Comparison of ENCODE assay signal across 21 cellular contexts in genomic region chr6:26447257-26447656, GRCh38. TPM values are rescaled to one million over a fixed set of nuclear protein-coding genes. Genes with fewer than 3 reads are reported as not detected.
DNase-seq lines count a peak whose midpoint lies in the region; ATAC-seq and TF ChIP-seq lines count a peak whose summit lies in the region.
"Had no signal": no experiment of that assay in that cellular context is flagged by ENCODE, and none has a peak within 500 bp of the region (broad histone marks: within the 10 kb centered on the region; RNA-seq: fewer than 3 reads in every experiment).

No MANE protein-coding gene starts in this region.

- no peak for TF ChIP-seq CTCF in SK-N-SH (IDR thresholded peaks at IDR 0.05)
- TF ChIP-seq CTCF in lower leg skin (IDR thresholded peaks at IDR 0.05), result no peak

- H3K27ac ChIP-seq in CD8-positive, alpha-beta memory T cell (ENCODE audit: low read depth, low read length), result no peak overlapping the region
- H3K27ac ChIP-seq in SK-N-SH (ENCODE audit: low read depth in 2 of 2, low read length in 1 of 2), result no peak overlapping the region

- H3K4me1 Mint-ChIP-seq in CD8-positive, alpha-beta memory T cell, result peaks cover 49 to 79% (median 68%) of the 10 kb centered on the region in 3 donors
- peaks cover 34% of the 10 kb centered on the region for H3K4me1 Mint-ChIP-seq in T-helper 17 cell
- peaks cover 30 to 78% (median 61%) of the 10 kb centered on the region in 4 donors for H3K4me1 Mint-ChIP-seq in naive thymus-derived CD8-positive, alpha-beta T cell
- H3K4me1 Mint-ChIP-seq: GM23338, H9 had no signal

- H2AFZ ChIP-seq in SK-N-SH (ENCODE audit: low read depth), result no peak overlapping the region
- H2AFZ ChIP-seq: GM23338 had no signal

- TF ChIP-seq RAD21 in SK-N-SH (IDR thresholded peaks at IDR 0.05; ENCODE audit: low read length), result no peak

- H3K79me2 ChIP-seq in SK-N-SH (ENCODE audit: insufficient read depth), result no peaks in the 10 kb centered on the region

- no peak overlapping the region for H3K4me3 Mint-ChIP-seq in CD8-positive, alpha-beta memory T cell
- no peak overlapping the region for H3K4me3 Mint-ChIP-seq in T-helper 17 cell
- no peak overlapping the region for H3K4me3 Mint-ChIP-seq in naive thymus-derived CD8-positive, alpha-beta T cell
- H3K4me3 Mint-ChIP-seq: CD8-positive, alpha-beta T cell; GM23338; H9 had no signal

- 98% methylated on average over 5 of the region's 5 CpGs for WGBS in SK-N-SH (ENCODE audit: low lambda C conversion rate)
- WGBS in lower leg skin, 2 donors, result 93 to 95% methylated on average over 5 of the region's 5 CpGs

- peaks cover 37% of the 10 kb centered on the region for H3K4me1 ChIP-seq in CD8-positive, alpha-beta memory T cell (ENCODE audit: insufficient read depth, low read length)
- H3K4me1 ChIP-seq in SK-N-SH (ENCODE audit: control insufficient read depth in 1 of 2, insufficient read depth in 2 of 2, low read depth in 1 of 2, low read length in 1 of 2), result no peaks in the 10 kb centered on the region

- TF ChIP-seq POLR2A in lower leg skin (IDR thresholded peaks at IDR 0.05), result no peak

- no peaks in the 10 kb centered on the region for H3K9me3 Mint-ChIP-seq in CD8-positive, alpha-beta memory T cell
- H3K9me3 Mint-ChIP-seq in naive thymus-derived CD8-positive, alpha-beta T cell, result no peaks in the 10 kb centered on the region
- H3K9me3 Mint-ChIP-seq: CD8-positive, alpha-beta T cell; GM23338; H9 had no signal

- no peak for ATAC-seq in T-helper 17 cell
- peak; percentile 59 for ATAC-seq in left lobe of liver
- no peak for ATAC-seq in naive thymus-derived CD8-positive, alpha-beta T cell
- no peak for ATAC-seq in GM18861 (IDR thresholded peaks at IDR 0.05; ENCODE audit: unreplicated experiment)
- ATAC-seq: CD8-positive, alpha-beta T cell; GM12878; GM23338; HCT116 had no signal

- H3K9me3 ChIP-seq in CD8-positive, alpha-beta memory T cell (ENCODE audit: low read length), result no peaks in the 10 kb centered on the region
- no peaks in the 10 kb centered on the region for H3K9me3 ChIP-seq in T-helper 17 cell (ENCODE audit: control insufficient read depth, low read length, poor library complexity, severe bottlenecking)
- H3K9me3 ChIP-seq in SK-N-SH, result no peaks in the 10 kb centered on the region

- H3K4me3 ChIP-seq in CD8-positive, alpha-beta memory T cell (ENCODE audit: low read length), result no peak overlapping the region
- H3K4me3 ChIP-seq in SK-N-SH (ENCODE audit: low read depth in 2 of 2, low read length in 1 of 2) (no peak overlapping the region), lower leg skin (ENCODE audit: low read depth, poor library complexity, severe bottlenecking) (no peak overlapping the region)
- H3K4me3 ChIP-seq: GM12878, GM23338 had no signal

- intact Hi-C loops in lower leg skin (cut with DNase I; ENCODE audit: low total_unique reads), result no loop called here

- TF ChIP-seq EP300 in SK-N-SH (IDR thresholded peaks at IDR 0.05; ENCODE audit: borderline replicate concordance in 1 of 2, low read depth in 1 of 2, low read length in 1 of 2), result no peak

- peaks cover 24 to 94% (median 51%) of the 10 kb centered on the region in 3 donors for H3K36me3 Mint-ChIP-seq in CD8-positive, alpha-beta memory T cell
- peaks cover 15% of the 10 kb centered on the region for H3K36me3 Mint-ChIP-seq in T-helper 17 cell (ENCODE audit: low read depth)
- peaks cover 9 to 87% (median 37%) of the 10 kb centered on the region in 3 donors for H3K36me3 Mint-ChIP-seq in naive thymus-derived CD8-positive, alpha-beta T cell

- H4K20me1 ChIP-seq in SK-N-SH (ENCODE audit: insufficient read depth), result no peaks in the 10 kb centered on the region

- no peaks in the 10 kb centered on the region for H3K27me3 Mint-ChIP-seq in CD8-positive, alpha-beta memory T cell
- no peaks in the 10 kb centered on the region for H3K27me3 Mint-ChIP-seq in T-helper 17 cell
- H3K27me3 Mint-ChIP-seq in naive thymus-derived CD8-positive, alpha-beta T cell, result no peaks in the 10 kb centered on the region

- no peak overlapping the region for H3K9ac ChIP-seq in SK-N-SH

- H3K36me3 ChIP-seq in CD8-positive, alpha-beta memory T cell (ENCODE audit: insufficient read depth, low read length), result peaks cover 42% of the 10 kb centered on the region
- H3K36me3 ChIP-seq in SK-N-SH (replicated peaks in 1 of 2; ENCODE audit: control insufficient read depth in 1 of 2, insufficient read depth in 2 of 2, low read length in 1 of 2), result peaks cover 0 to 9% of the 10 kb centered on the region in 2 experiments

- H3K4me2 ChIP-seq in SK-N-SH, result no peak overlapping the region
- H3K4me2 ChIP-seq: GM23338 had no signal

- no peaks in the 10 kb centered on the region for H3K27me3 ChIP-seq in CD8-positive, alpha-beta memory T cell (ENCODE audit: insufficient read depth, low read length, poor library complexity, severe bottlenecking)
- no peaks in the 10 kb centered on the region for H3K27me3 ChIP-seq in SK-N-SH (ENCODE audit: insufficient read depth)

- CTCF ChIA-PET in CD8-positive, alpha-beta memory T cell (lab: Charles Lee), result no interaction called here
- CTCF ChIA-PET in SK-N-SH (lab: Yijun Ruan, JAX), result no interaction called here

- H3K9me2 ChIP-seq in SK-N-SH, result no peaks in the 10 kb centered on the region

- peak overlapping the region in 7 of 8 donors; percentile 63 to 85 (median 75) for H3K27ac Mint-ChIP-seq in CD8-positive, alpha-beta memory T cell
- peak overlapping the region; percentile 60 for H3K27ac Mint-ChIP-seq in T-helper 17 cell
- peak overlapping the region in 6 of 10 donors; percentile 12 to 99 (median 53) for H3K27ac Mint-ChIP-seq in naive thymus-derived CD8-positive, alpha-beta T cell
- H3K27ac Mint-ChIP-seq: GM23338, H9 had no signal

- no peak for DNase-seq in CD8-positive, alpha-beta memory T cell
- DNase-seq in T-helper 17 cell (no peak), left lobe of liver (ENCODE audit: low spot score) (no peak), SK-N-SH (no peak), lower leg skin (ENCODE audit: low spot score in 2 of 2) (no peak)
- no peak for DNase-seq in naive thymus-derived CD8-positive, alpha-beta T cell
- DNase-seq: C1 segment of cervical spinal cord; CD8-positive, alpha-beta T cell; DMS 273 treated with DMSO at 0.1 percent for 48 hours; DMS79; EL; GDM1; H9 had no signal

- no peaks in the 10 kb centered on the region for H3F3A ChIP-seq in SK-N-SH (replicated peaks; ENCODE audit: insufficient read depth)

- POLR2A ChIA-PET in CD8-positive, alpha-beta memory T cell (lab: Charles Lee), result no interaction called here
- POLR2A ChIA-PET in naive thymus-derived CD8-positive, alpha-beta T cell (lab: Charles Lee), result interaction anchor here (3.1 kb wide), 1 partner anchor 91 kb away, joined by 10 read pairs; the partner anchor contains the start of gene HMGN4
- POLR2A ChIA-PET in SK-N-SH (lab: Yijun Ruan, JAX), result no interaction called here

TF ChIP-seq in SK-N-SH, 30 proteins besides CTCF, POLR2A, EP300 and RAD21 (continues in another document):
- TF ChIP-seq USF2 (IDR thresholded peaks at IDR 0.05; ENCODE audit: borderline replicate concordance, low read depth, low read length) (no peak), RCOR1 (IDR thresholded peaks at IDR 0.05; ENCODE audit: low read length) (no peak)

RNA-seq across cellular contexts. Expression of gene BTN3A3, which starts 7.0 kb away (rescaled TPM):
- 10 to 100 TPM; 32.8 to 37.1 TPM for total RNA-seq in CD8-positive, alpha-beta memory T cell
- polyA plus RNA-seq in CD8-positive, alpha-beta memory T cell, result 75.5 TPM
- total RNA-seq in T-helper 17 cell (10 to 100 TPM; 51.6 to 78.0 TPM), left lobe of liver (12.4 TPM), lower leg skin (10 to 100 TPM in 2 of 4 donors, 1 to 10 TPM in 2; 4.5 to 16.7 (median 11.3) TPM)
- total RNA-seq in naive thymus-derived CD8-positive, alpha-beta T cell, result 100 to 1,000 TPM; 203 to 208 TPM
- polyA plus RNA-seq in naive thymus-derived CD8-positive, alpha-beta T cell, result 10 to 100 TPM; 65.0 to 80.2 (median 79.3) TPM
- 6.9 and 8.8 TPM in 2 replicates for polyA plus RNA-seq in SK-N-SH (2012; rRNA removed)
- polyA plus RNA-seq in SK-N-SH (2012; cell fraction: cytosol; rRNA removed), result 6.3 and 7.3 TPM in 2 replicates
- 21.5 and 23.0 TPM in 2 replicates for polyA plus RNA-seq in SK-N-SH (2012; cell fraction: nucleus; rRNA removed)

RNA-seq across cellular contexts. Expression of gene BTN2A1, which starts 10.5 kb away (rescaled TPM):
- total RNA-seq in CD8-positive, alpha-beta memory T cell, result 10 to 100 TPM; 24.0 to 26.4 TPM
- 14.4 TPM for polyA plus RNA-seq in CD8-positive, alpha-beta memory T cell
- total RNA-seq in T-helper 17 cell (10 to 100 TPM; 25.9 to 27.9 TPM), left lobe of liver (5.0 TPM), lower leg skin (10 to 100 TPM in 3 of 4 donors, 1 to 10 TPM in 1; 9.9 to 16.4 (median 12.0) TPM)
- total RNA-seq in naive thymus-derived CD8-positive, alpha-beta T cell, result 10 to 100 TPM; 59.0 to 63.6 TPM
- 10 to 100 TPM in 2 of 3 donors, 1 to 10 TPM in 1; 9.6 to 13.7 (median 11.6) TPM for polyA plus RNA-seq in naive thymus-derived CD8-positive, alpha-beta T cell
- polyA plus RNA-seq in SK-N-SH (2012; rRNA removed), result 21.2 and 28.6 TPM in 2 replicates
- polyA plus RNA-seq in SK-N-SH (2012; cell fraction: cytosol; rRNA removed), result 18.7 and 19.5 TPM in 2 replicates
- 46.6 and 50.0 TPM in 2 replicates for polyA plus RNA-seq in SK-N-SH (2012; cell fraction: nucleus; rRNA removed)

RNA-seq across cellular contexts. Expression of gene BTN3A1, which starts 45.2 kb away (rescaled TPM):
- total RNA-seq in CD8-positive, alpha-beta memory T cell, result 10 to 100 TPM; 30.8 to 31.5 TPM
- polyA plus RNA-seq in CD8-positive, alpha-beta memory T cell, result 85.0 TPM
- total RNA-seq in T-helper 17 cell, result 100 to 1,000 TPM; 169 to 205 TPM
- 9.5 TPM for total RNA-seq in left lobe of liver
- total RNA-seq in naive thymus-derived CD8-positive, alpha-beta T cell, result 100 to 1,000 TPM; 245 to 250 TPM
- 10 to 100 TPM; 39.8 to 63.0 (median 47.3) TPM for polyA plus RNA-seq in naive thymus-derived CD8-positive, alpha-beta T cell
- 14.2 and 17.6 TPM in 2 replicates for polyA plus RNA-seq in SK-N-SH (2012; rRNA removed)
- 11.9 and 13.4 TPM in 2 replicates for polyA plus RNA-seq in SK-N-SH (2012; cell fraction: cytosol; rRNA removed)
- polyA plus RNA-seq in SK-N-SH (2012; cell fraction: nucleus; rRNA removed), result 45.8 and 55.5 TPM in 2 replicates
- total RNA-seq in lower leg skin, result 10 to 100 TPM; 10.4 to 17.7 (median 15.1) TPM

RNA-seq across cellular contexts. Expression of gene BTN1A1, which starts 52.8 kb away (rescaled TPM):
- under 1 TPM in 1 of 2 experiments, not detected in 1; 0.09 TPM for total RNA-seq in CD8-positive, alpha-beta memory T cell
- polyA plus RNA-seq in CD8-positive, alpha-beta memory T cell, result not detected
- total RNA-seq in T-helper 17 cell, result under 1 TPM in 1 of 2 donors, not detected in 1; 0.10 TPM
- not detected for total RNA-seq in left lobe of liver
- total RNA-seq in naive thymus-derived CD8-positive, alpha-beta T cell, result not detected
- not detected for polyA plus RNA-seq in naive thymus-derived CD8-positive, alpha-beta T cell
- not detected in 2 replicates for polyA plus RNA-seq in SK-N-SH (2012; rRNA removed)
- polyA plus RNA-seq in SK-N-SH (2012; cell fraction: cytosol; rRNA removed), result 0.01 TPM in 1 of 2 replicates, not detected in the other
- polyA plus RNA-seq in SK-N-SH (2012; cell fraction: nucleus; rRNA removed), result not detected in 2 replicates
- total RNA-seq in lower leg skin, result not detected
- total RNA-seq: A172; A673; CD8-positive, alpha-beta T cell; H4 had no signal
- polyA plus RNA-seq: BJ had no signal

Comparison
In these comparisons a context has a peak if more than half of its experiments do, and no peak if none do; other contexts are left out.
1. RNA of gene BTN3A1, which starts 45.2 kb away (total RNA-seq): 245 to 250 TPM in naive thymus-derived CD8-positive, alpha-beta T cell and 169 to 205 TPM in T-helper 17 cell; 30.8 to 31.5 TPM in CD8-positive, alpha-beta memory T cell, 10.4 to 17.7 TPM in lower leg skin and 9.5 TPM in left lobe of liver (single experiment); every median in the first group is over 4 times any median in the second.
2. Peak in every context shown above with its lines, with median percentiles within 50 percentile points of each other: H3K27ac Mint-ChIP-seq.